Comparison of ENCODE assay signal across 21 cellular contexts in the genomic region with DNA sequence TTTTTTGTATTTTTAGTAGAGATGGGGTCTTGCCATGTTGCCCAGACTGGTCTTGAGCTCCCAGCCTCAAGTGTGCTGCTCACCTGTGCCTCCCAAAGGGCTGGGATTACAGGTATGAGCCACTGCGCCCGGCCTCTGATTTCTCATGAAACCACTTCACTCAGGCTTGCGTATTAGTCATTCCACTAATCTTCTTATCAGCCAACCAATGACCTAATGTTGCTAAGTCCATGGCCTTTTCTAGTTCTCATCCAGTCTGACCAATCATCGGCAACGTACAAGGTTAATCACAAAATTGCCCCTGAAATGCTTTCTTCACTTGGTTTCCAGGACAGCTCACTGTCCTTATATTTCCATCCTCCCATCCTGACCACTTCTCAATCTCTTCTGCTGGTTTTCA.
"Had no signal": no experiment of that assay in that cellular context is flagged by ENCODE, and none has a peak within 500 bp of the region (broad histone marks: within the 10 kb centered on the region; RNA-seq: fewer than 3 reads in every experiment).

No MANE protein-coding gene starts in this region.

- FAIRE-seq: HepG2 had no signal

- ATAC-seq: HepG2, Right ventricle myocardium inferior, SK-N-SH treated with all-trans-retinoic acid at 6 μM for 48 hours had no signal

- H3K27ac ChIP-seq: SJCRH30 had no signal

- H3K9me3 ChIP-seq: SJCRH30 had no signal

- H3K36me3 ChIP-seq: SJCRH30 had no signal

- H3K4me1 ChIP-seq: SJCRH30 had no signal

- DNase-seq: IMR-90, Karpas-422, KG1, MM.1S, NCI-H1092 treated with DMSO at 0.1 percent for 48 hours, NCI-H1417, NCI-H146, NCI-H1694 treated with DMSO at 0.1 percent for 48 hours, NCI-H1930, NCI-H2081, NCI-H2107, NCI-H2227 treated with DMSO at 0.1 percent for 48 hours, NCI-H446 treated with DMSO at 0.1 percent for 48 hours, NCI-H510A treated with DMSO at 0.1 percent for 48 hours, NCI-H526, SHP77 treated with DMSO at 0.1 percent for 48 hours, SJCRH30, T-helper 1 cell had no signal

- H3K4me3 ChIP-seq: SJCRH30 had no signal

- H3K27me3 ChIP-seq: SJCRH30 had no signal
